Comparison of ENCODE assay signal across 8 cellular contexts in the genomic region with DNA sequence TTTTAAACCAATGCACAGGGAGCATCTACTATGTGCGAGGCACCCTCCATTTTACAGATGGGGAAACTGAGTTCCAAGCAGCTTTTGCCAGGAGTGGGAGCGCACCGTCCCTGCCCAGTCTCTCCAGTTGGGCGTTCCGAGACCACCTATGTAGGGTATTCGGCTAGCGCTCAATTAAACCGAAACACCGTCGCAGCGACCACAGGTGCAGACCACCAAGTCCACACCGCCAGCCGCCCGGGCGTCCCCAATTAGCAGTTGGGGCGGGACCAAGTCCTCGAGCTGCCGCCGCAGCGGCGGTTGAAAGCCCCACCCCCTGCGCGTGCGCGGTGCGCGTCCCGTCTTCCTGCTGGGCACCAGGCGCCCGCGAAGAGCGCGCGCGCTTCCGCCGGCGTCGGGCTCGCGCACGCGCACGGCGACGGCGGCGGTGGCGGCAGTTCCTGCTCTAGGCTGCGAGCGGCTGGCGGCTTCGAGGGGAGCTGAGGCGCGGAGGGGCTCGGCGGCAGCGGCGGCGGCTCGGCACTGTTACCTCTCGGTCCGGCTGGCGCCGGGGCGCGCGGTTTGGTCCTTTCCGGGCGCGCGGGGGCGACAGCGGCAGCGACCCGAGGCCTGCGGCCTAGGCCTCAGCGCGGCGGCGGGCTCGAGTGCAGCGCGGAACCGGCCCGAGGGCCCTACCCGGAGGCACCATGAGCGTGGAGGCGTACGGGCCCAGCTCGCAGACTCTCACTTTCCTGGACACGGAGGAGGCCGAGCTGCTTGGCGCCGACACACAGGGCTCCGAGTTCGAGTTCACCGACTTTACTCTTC. TPM values are rescaled to one million over a fixed set of nuclear protein-coding genes. Genes with fewer than 3 reads are reported as not detected.
DNase-seq lines count a peak whose midpoint lies in the region; ATAC-seq and TF ChIP-seq lines count a peak whose summit lies in the region.

A gene (plus strand): TSS at position 436 of the 807 bp plus-strand sequence. CDS start 251 bp downstream, at position 687.

- H3K79me2 ChIP-seq in Loucy (ENCODE audit: insufficient read depth, low read length) (peaks cover 50% of the 10 kb centered on the region), neural cell (replicated peaks; ENCODE audit: insufficient read depth, low read length) (peaks cover 39% of the 10 kb centered on the region)

- H4K20me1 ChIP-seq in Loucy (ENCODE audit: insufficient read depth, low read length, poor library complexity, severe bottlenecking) (peaks cover 43% of the 10 kb centered on the region), neural cell (ENCODE audit: insufficient read depth) (peaks cover 22% of the 10 kb centered on the region)

- H3K36me3 ChIP-seq in Loucy (ENCODE audit: insufficient read depth, low read length) (peaks cover 6% of the 10 kb centered on the region; the same call in 1 of the 2 replicates), RWPE2 (ENCODE audit: low read depth) (peaks cover 29% of the 10 kb centered on the region), neural cell (ENCODE audit: insufficient read depth, low read length) (no peaks in the 10 kb centered on the region), stomach (peaks cover 0 to 20% (median 8%) of the 10 kb centered on the region in 4 donors)

- H3K27ac ChIP-seq in RWPE2 (ENCODE audit: poor library complexity, severe bottlenecking) (peak within 1 kb of the TSS; percentile 56), neural cell (ENCODE audit: low read length) (no peak within 1 kb of the TSS), stomach (peak within 1 kb of the TSS; percentile 89 to 99 (median 95))

- H3K9ac ChIP-seq in Loucy (ENCODE audit: low read depth, low read length, poor library complexity, severe bottlenecking) (peak within 1 kb of the TSS; percentile 95), neural cell (ENCODE audit: low read length) (peak within 1 kb of the TSS; percentile 83)

- ATAC-seq in RWPE2 (ENCODE audit: low read depth): peak; percentile 64

- H3K4me3 ChIP-seq in Loucy (ENCODE audit: low read length, poor library complexity, severe bottlenecking) (peak within 1 kb of the TSS; percentile 94), RWPE2 (ENCODE audit: severe bottlenecking) (peak within 1 kb of the TSS; percentile 83), fibroblast of villous mesenchyme (ENCODE audit: low read depth, low read length) (peak within 1 kb of the TSS; percentile 65), neural cell (ENCODE audit: low read length) (peak within 1 kb of the TSS; percentile 90), stomach (peak within 1 kb of the TSS; percentile 85 to 92 (median 88))

- TF ChIP-seq POLR2A in stomach (IDR thresholded peaks at IDR 0.05): no peak

- DNase-seq in EH (ENCODE audit: low read depth) (peak; percentile 91), H4 (ENCODE audit: low spot score) (peak; percentile 88), RWPE2 (ENCODE audit: low spot score) (peak; percentile 89), fibroblast of villous mesenchyme (ENCODE audit: low read depth) (peak; percentile 92), stomach (peak; percentile 94)
- peak; percentile 94 for DNase-seq in activated effector memory CD4-positive, alpha-beta T cell treated with Interleukin-2 at 50 U/mL for 16 hours

- peak; percentile 46 for TF ChIP-seq RAD21 in neural cell (conservative IDR thresholded peaks at IDR 0.05)

- TF ChIP-seq CTCF in Loucy (conservative IDR thresholded peaks at IDR 0.05; ENCODE audit: low read length): no peak
- peak; percentile 30 for TF ChIP-seq CTCF in RWPE2 (IDR thresholded peaks at IDR 0.05; ENCODE audit: poor library complexity, severe bottlenecking)
- TF ChIP-seq CTCF in fibroblast of villous mesenchyme (IDR thresholded peaks at IDR 0.05; ENCODE audit: insufficient read depth, low read depth, low read length): no peak
- peak; percentile 45 for TF ChIP-seq CTCF in neural cell (IDR thresholded peaks at IDR 0.05; ENCODE audit: poor library complexity, severe bottlenecking)
- no peak for TF ChIP-seq CTCF in stomach (IDR thresholded peaks at IDR 0.05)

- H3K9me2 ChIP-seq in Loucy (replicated peaks; ENCODE audit: low read depth, low read length) (no peaks in the 10 kb centered on the region), neural cell (ENCODE audit: insufficient read depth, low read length) (no peaks in the 10 kb centered on the region)

- TF ChIP-seq EP300 in neural cell (conservative IDR thresholded peaks at IDR 0.05; ENCODE audit: poor library complexity, severe bottlenecking) (peak; percentile 48), stomach (IDR thresholded peaks at IDR 0.05) (no peak)

- intact Hi-C loops in stomach (cut with DNase I; ENCODE audit: low total_unique reads): no loop called here

- peak within 1 kb of the TSS; percentile 92 for H2AFZ ChIP-seq in Loucy (ENCODE audit: low read length)
- H2AFZ ChIP-seq in neural cell (ENCODE audit: low read depth, low read length): peak within 1 kb of the TSS; percentile 34

- peaks cover 35% of the 10 kb centered on the region for H3K4me1 ChIP-seq in Loucy (ENCODE audit: insufficient read depth, low read length, poor library complexity, severe bottlenecking)
- peaks cover 7% of the 10 kb centered on the region for H3K4me1 ChIP-seq in RWPE2 (ENCODE audit: insufficient read depth, poor library complexity, severe bottlenecking)
- peaks cover 26 to 52% (median 45%) of the 10 kb centered on the region in 4 donors for H3K4me1 ChIP-seq in stomach

- peak within 1 kb of the TSS; percentile 99 for H3K4me2 ChIP-seq in Loucy (ENCODE audit: low read depth, low read length, poor library complexity, severe bottlenecking)
- H3K4me2 ChIP-seq in neural cell (ENCODE audit: low read length): peak within 1 kb of the TSS; percentile 50

- no peaks in the 10 kb centered on the region; the same call in 1 of the 2 replicates for H3K9me3 ChIP-seq in Loucy (ENCODE audit: insufficient read depth, low read depth, low read length)
- H3K9me3 ChIP-seq in RWPE2 (ENCODE audit: severe bottlenecking): no peaks in the 10 kb centered on the region
- no peaks in the 10 kb centered on the region for H3K9me3 ChIP-seq in neural cell (ENCODE audit: low read length)
- H3K9me3 ChIP-seq in stomach: peaks cover 0 to 11% (median 8%) of the 10 kb centered on the region in 4 donors

- 0 to 2% (median 1%) methylated on average over 9 to 98 of the region's 98 CpGs for WGBS in stomach, 5 donors

- H3F3A ChIP-seq in Loucy (ENCODE audit: low read depth) (no peaks in the 10 kb centered on the region), neural cell (ENCODE audit: insufficient read depth, low read length, poor library complexity, severe bottlenecking) (no peaks in the 10 kb centered on the region)

- H3K27me3 ChIP-seq in Loucy (ENCODE audit: insufficient read depth, low read length, poor library complexity, severe bottlenecking) (no peaks in the 10 kb centered on the region), RWPE2 (ENCODE audit: insufficient read depth, poor library complexity, severe bottlenecking) (no peaks in the 10 kb centered on the region), neural cell (ENCODE audit: insufficient read depth, low read depth, low read length) (no peaks in the 10 kb centered on the region), stomach (no peaks in the 10 kb centered on the region)

TF ChIP-seq in neural cell, 6 proteins besides CTCF, POLR2A, EP300 and RAD21:
- TF ChIP-seq TAF1 (IDR thresholded peaks at IDR 0.05; ENCODE audit: low read depth) (no peak), SMC3 (conservative IDR thresholded peaks at IDR 0.05; ENCODE audit: poor library complexity) (peak; percentile 61), MXI1 (conservative IDR thresholded peaks at IDR 0.05; ENCODE audit: poor library complexity, severe bottlenecking) (peak; percentile 76), POLR2AphosphoS5 (IDR thresholded peaks at IDR 0.05) (peak; percentile 94), EZH2 (IDR thresholded peaks at IDR 0.05; ENCODE audit: borderline replicate concordance, insufficient read depth, low read length, poor library complexity, severe bottlenecking) (no peak)
- TF ChIP-seq, protein P1, sequence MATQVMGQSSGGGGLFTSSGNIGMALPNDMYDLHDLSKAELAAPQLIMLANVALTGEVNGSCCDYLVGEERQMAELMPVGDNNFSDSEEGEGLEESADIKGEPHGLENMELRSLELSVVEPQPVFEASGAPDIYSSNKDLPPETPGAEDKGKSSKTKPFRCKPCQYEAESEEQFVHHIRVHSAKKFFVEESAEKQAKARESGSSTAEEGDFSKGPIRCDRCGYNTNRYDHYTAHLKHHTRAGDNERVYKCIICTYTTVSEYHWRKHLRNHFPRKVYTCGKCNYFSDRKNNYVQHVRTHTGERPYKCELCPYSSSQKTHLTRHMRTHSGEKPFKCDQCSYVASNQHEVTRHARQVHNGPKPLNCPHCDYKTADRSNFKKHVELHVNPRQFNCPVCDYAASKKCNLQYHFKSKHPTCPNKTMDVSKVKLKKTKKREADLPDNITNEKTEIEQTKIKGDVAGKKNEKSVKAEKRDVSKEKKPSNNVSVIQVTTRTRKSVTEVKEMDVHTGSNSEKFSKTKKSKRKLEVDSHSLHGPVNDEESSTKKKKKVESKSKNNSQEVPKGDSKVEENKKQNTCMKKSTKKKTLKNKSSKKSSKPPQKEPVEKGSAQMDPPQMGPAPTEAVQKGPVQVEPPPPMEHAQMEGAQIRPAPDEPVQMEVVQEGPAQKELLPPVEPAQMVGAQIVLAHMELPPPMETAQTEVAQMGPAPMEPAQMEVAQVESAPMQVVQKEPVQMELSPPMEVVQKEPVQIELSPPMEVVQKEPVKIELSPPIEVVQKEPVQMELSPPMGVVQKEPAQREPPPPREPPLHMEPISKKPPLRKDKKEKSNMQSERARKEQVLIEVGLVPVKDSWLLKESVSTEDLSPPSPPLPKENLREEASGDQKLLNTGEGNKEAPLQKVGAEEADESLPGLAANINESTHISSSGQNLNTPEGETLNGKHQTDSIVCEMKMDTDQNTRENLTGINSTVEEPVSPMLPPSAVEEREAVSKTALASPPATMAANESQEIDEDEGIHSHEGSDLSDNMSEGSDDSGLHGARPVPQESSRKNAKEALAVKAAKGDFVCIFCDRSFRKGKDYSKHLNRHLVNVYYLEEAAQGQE (IDR thresholded peaks at IDR 0.05; ENCODE audit: borderline replicate concordance): peak; percentile 44

RNA-seq across cellular contexts. Expression of the gene that starts here (rescaled TPM):
- 33.8 and 46.2 TPM in 2 replicates for total RNA-seq in H4 (2014; rRNA removed; shearing (Covaris generic))
- total RNA-seq in fibroblast of villous mesenchyme (49.0 and 51.0 TPM in 2 replicates), stomach (100 to 1,000 TPM in 1 of 5 donors, 10 to 100 TPM in 4; 26.3 to 111 (median 46.6) TPM)
- polyA plus RNA-seq in neural cell (39.3 and 44.8 TPM in 2 replicates), stomach (10 to 100 TPM; 27.5 to 35.4 (median 32.2) TPM)
- 66.8 and 67.9 TPM in 2 replicates for polyA minus RNA-seq in neural cell

Comparison
In these comparisons a context has a peak if more than half of its experiments do, and no peak if none do; other contexts are left out.
1. CTCF ChIP-seq: peak in RWPE2 (single experiment) and neural cell (single experiment); none in Loucy (single experiment), fibroblast of villous mesenchyme (single experiment) and stomach (0 of 7).
2. Peak in every context shown above with its lines, with median percentiles within 50 percentile points of each other: DNase-seq and H3K4me3 ChIP-seq.